18 cellular contexts compared by ENCODE assay signal in genomic region chr14:101060171-101060601, GRCh38.
"Had no signal": no experiment of that assay in that cellular context is flagged by ENCODE, and none has a peak within 500 bp of the region (broad histone marks: within the 10 kb centered on the region; RNA-seq: fewer than 3 reads in every experiment).

No MANE protein-coding gene starts in this region.

- H3K9me3 ChIP-seq: thyroid gland had no signal

- H2AFZ ChIP-seq: neural progenitor cell had no signal

- H3K4me3 ChIP-seq: neural progenitor cell, thyroid gland had no signal

- H3K36me3 ChIP-seq: neural progenitor cell, thyroid gland had no signal

- H3K27me3 ChIP-seq: neural progenitor cell, thyroid gland had no signal

- H3K27ac ChIP-seq: neural progenitor cell, thyroid gland had no signal

- H3K4me2 ChIP-seq: neural progenitor cell had no signal

- DNase-seq: activated CD4-positive, alpha-beta memory T cell treated with anti-CD3 and anti-CD28 coated beads for 36 hours; activated CD4-positive, alpha-beta T cell treated with anti-CD3 and anti-CD28 coated beads for 4 hours; activated CD4-positive, CD25-positive, alpha-beta regulatory T cell; activated naive CD4-positive, alpha-beta T cell treated with anti-CD3 and anti-CD28 coated beads for 36 hours; activated naive CD8-positive, alpha-beta T cell treated with anti-CD3 and anti-CD28 coated beads, Interleukin-2, amount 10 ng/mL, durations not matched to agents 7 days and 5 days; activated T-cell treated with anti-CD3 and anti-CD28 coated beads, Interleukin-2, amount 50 U/mL, for 48 hours; amniotic stem cell; effector CD4-positive, alpha-beta T cell; mammary epithelial cell; retina; stimulated activated CD4-positive, alpha-beta T cell treated with anti-CD3 and anti-CD28 coated beads, Interleukin-4, amount 100 ng/mL, for 24 hours; stimulated activated naive CD8-positive, alpha-beta T cell treated with anti-CD3 and anti-CD28 coated beads, Interleukin-15, Interleukin-2, amounts not matched to agents 100 U/mL and 50 U/mL, for 24 hours; T-cell; T-helper 9 cell; thyroid gland had no signal

- ATAC-seq: left lobe of liver; naive thymus-derived CD8-positive, alpha-beta T cell; stimulated activated naive CD8-positive, alpha-beta T cell treated with anti-CD3 and anti-CD28 coated beads, Interleukin-15, Interleukin-2, amounts not matched to agents 100 U/mL and 50 U/mL, for 24 hours; T-cell had no signal

- H3K9ac ChIP-seq: neural progenitor cell had no signal

- H3K4me1 ChIP-seq: neural progenitor cell, thyroid gland had no signal
